29 cellular contexts compared by ENCODE assay signal in the genomic region with DNA sequence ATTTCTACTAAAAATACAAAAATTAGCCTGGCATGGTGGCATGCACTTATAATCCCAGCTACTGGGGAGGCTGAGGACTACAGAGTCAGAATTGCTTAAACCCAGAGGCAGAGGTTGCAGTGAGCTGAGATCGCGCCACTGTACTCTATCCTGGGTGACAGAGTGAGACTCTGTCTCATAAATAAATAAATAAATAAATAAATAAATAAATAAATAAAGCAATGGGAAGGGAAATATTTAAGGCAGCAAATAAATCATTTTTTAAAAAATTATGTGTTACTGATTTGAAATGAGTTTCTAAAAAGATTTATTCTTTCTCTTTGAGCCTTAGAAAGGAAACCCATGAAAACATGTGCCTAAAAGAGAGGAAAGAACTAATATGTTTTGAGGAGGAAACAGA.
"Had no signal": no experiment of that assay in that cellular context is flagged by ENCODE, and none has a peak within 500 bp of the region (broad histone marks: within the 10 kb centered on the region; RNA-seq: fewer than 3 reads in every experiment).

No MANE protein-coding gene starts in this region.

- H3K4me1 ChIP-seq: adrenal gland, body of pancreas, esophagus squamous epithelium, gastroesophageal sphincter had no signal

- H3K36me3 Mint-ChIP-seq: activated CD8-positive, alpha-beta memory T cell treated with anti-CD3 and anti-CD28 coated beads, Interleukin-2, amount 10 ng/mL, durations not matched to agents 7 days and 5 days; activated naive CD4-positive, alpha-beta T cell treated with anti-CD3 and anti-CD28 coated beads, Interleukin-2, amount 10 ng/mL, durations not matched to agents 7 days and 5 days had no signal

- H3K9me3 ChIP-seq: adrenal gland, body of pancreas, esophagus squamous epithelium, gastroesophageal sphincter had no signal

- H3K27ac Mint-ChIP-seq: activated CD4-positive, alpha-beta memory T cell treated with anti-CD3 and anti-CD28 coated beads for 36 hours; activated CD4-positive, alpha-beta T cell treated with anti-CD3 and anti-CD28 coated beads for 36 hours; activated CD4-positive, alpha-beta T cell treated with anti-CD3 and anti-CD28 coated beads, Interleukin-2, amount 10 ng/mL, durations not matched to agents 24 days and 14 days; activated CD8-positive, alpha-beta memory T cell treated with anti-CD3 and anti-CD28 coated beads, Interleukin-2, amount 10 ng/mL, durations not matched to agents 7 days and 5 days; activated CD8-positive, alpha-beta T cell treated with anti-CD3 and anti-CD28 coated beads, Interleukin-2, amount 10 ng/mL, durations not matched to agents 7 days and 5 days; activated naive CD4-positive, alpha-beta T cell treated with anti-CD3 and anti-CD28 coated beads, Interleukin-2, amount 10 ng/mL, durations not matched to agents 7 days and 5 days; activated naive CD4-positive, alpha-beta T cell treated with anti-CD3 and anti-CD28 coated beads, Interleukin-2, amount 50 U/mL, for 72 hours; activated T-helper 1 cell treated with anti-CD3 and anti-CD28 coated beads, Interleukin-12 subunit alpha, Interleukin-12 subunit beta, Interleukin-2, Interleukin-4 antibody, amounts not matched to agents 30 ng/mL and 10 ng/mL and 1 ng/mL, durations not matched to agents 14 hours and 24 hours and 36 hours; effector memory CD8-positive, alpha-beta T cell had no signal

- H3K27ac ChIP-seq: adrenal gland, body of pancreas, epithelial cell of prostate, esophagus squamous epithelium, gastroesophageal sphincter had no signal

- H3K27me3 Mint-ChIP-seq: activated CD4-positive, alpha-beta memory T cell treated with anti-CD3 and anti-CD28 coated beads for 36 hours; activated CD4-positive, alpha-beta T cell treated with anti-CD3 and anti-CD28 coated beads for 36 hours; activated CD4-positive, alpha-beta T cell treated with anti-CD3 and anti-CD28 coated beads, Interleukin-2, amount 10 ng/mL, durations not matched to agents 24 days and 14 days; activated naive CD4-positive, alpha-beta T cell treated with anti-CD3 and anti-CD28 coated beads, Interleukin-2, amount 10 ng/mL, durations not matched to agents 7 days and 5 days had no signal

- H3K4me1 Mint-ChIP-seq: activated CD8-positive, alpha-beta memory T cell treated with anti-CD3 and anti-CD28 coated beads, Interleukin-2, amount 10 ng/mL, durations not matched to agents 7 days and 5 days; activated naive CD4-positive, alpha-beta T cell treated with anti-CD3 and anti-CD28 coated beads, Interleukin-2, amount 10 ng/mL, durations not matched to agents 7 days and 5 days had no signal

- DNase-seq: activated CD4-positive, alpha-beta memory T cell treated with anti-CD3 and anti-CD28 coated beads for 36 hours; activated CD4-positive, alpha-beta T cell treated with anti-CD3 and anti-CD28 coated beads for 36 hours; activated CD4-positive, alpha-beta T cell treated with anti-CD3 and anti-CD28 coated beads, Interleukin-2, amount 10 ng/mL, durations not matched to agents 24 days and 14 days; activated CD4-positive, CD25-positive, alpha-beta regulatory T cell; activated CD4-positive, CD25-positive, alpha-beta regulatory T cell treated with anti-CD3 and anti-CD28 coated beads, Interleukin-2, amount 50 U/mL, for 72 hours; activated CD8-positive, alpha-beta memory T cell treated with anti-CD3 and anti-CD28 coated beads, Interleukin-2, amount 10 ng/mL, durations not matched to agents 7 days and 5 days; activated CD8-positive, alpha-beta memory T cell treated with anti-CD3 and anti-CD28 coated beads, Interleukin-2, amount 50 U/mL, for 4 hours; activated CD8-positive, alpha-beta T cell treated with anti-CD3 and anti-CD28 coated beads, Interleukin-2, amount 10 ng/mL, durations not matched to agents 7 days and 5 days; activated gamma-delta T cell; activated naive CD4-positive, alpha-beta T cell; activated naive CD4-positive, alpha-beta T cell treated with anti-CD3 and anti-CD28 coated beads, Interleukin-2, amount 10 ng/mL, durations not matched to agents 7 days and 5 days; activated T-cell treated with anti-CD3 and anti-CD28 coated beads, Interleukin-2, amount 50 U/mL, for 1 hour; activated T-cell treated with anti-CD3 and anti-CD28 coated beads, Interleukin-2, amount 50 U/mL, for 48 hours; adrenal gland; amygdala; aorta; body of pancreas; caudate nucleus; cortex of kidney; dermis blood vessel endothelial cell; effector CD4-positive, alpha-beta T cell; effector memory CD8-positive, alpha-beta T cell; esophagus squamous epithelium; head of caudate nucleus; T-helper 2 cell had no signal

- H3K36me3 ChIP-seq: adrenal gland, esophagus squamous epithelium, gastroesophageal sphincter had no signal

- H3K4me3 Mint-ChIP-seq: activated CD4-positive, alpha-beta memory T cell treated with anti-CD3 and anti-CD28 coated beads for 36 hours; activated CD4-positive, alpha-beta T cell treated with anti-CD3 and anti-CD28 coated beads for 36 hours; activated CD4-positive, alpha-beta T cell treated with anti-CD3 and anti-CD28 coated beads, Interleukin-2, amount 10 ng/mL, durations not matched to agents 24 days and 14 days; activated CD8-positive, alpha-beta memory T cell treated with anti-CD3 and anti-CD28 coated beads, Interleukin-2, amount 10 ng/mL, durations not matched to agents 7 days and 5 days; activated CD8-positive, alpha-beta T cell treated with anti-CD3 and anti-CD28 coated beads, Interleukin-2, amount 10 ng/mL, durations not matched to agents 7 days and 5 days; activated naive CD4-positive, alpha-beta T cell treated with anti-CD3 and anti-CD28 coated beads, Interleukin-2, amount 10 ng/mL, durations not matched to agents 7 days and 5 days; activated T-helper 1 cell treated with anti-CD3 and anti-CD28 coated beads, Interleukin-12 subunit alpha, Interleukin-12 subunit beta, Interleukin-2, Interleukin-4 antibody, amounts not matched to agents 30 ng/mL and 10 ng/mL and 1 ng/mL, durations not matched to agents 14 hours and 24 hours and 36 hours; effector memory CD8-positive, alpha-beta T cell had no signal

- H3K27me3 ChIP-seq: adrenal gland, body of pancreas, esophagus squamous epithelium, gastroesophageal sphincter had no signal

- H3K4me3 ChIP-seq: adrenal gland, body of pancreas, esophagus squamous epithelium, gastroesophageal sphincter had no signal

- ATAC-seq: activated CD4-positive, alpha-beta T cell treated with anti-CD3 and anti-CD28 coated beads for 36 hours; activated CD8-positive, alpha-beta memory T cell treated with anti-CD3 and anti-CD28 coated beads, Interleukin-2, amount 10 ng/mL, durations not matched to agents 7 days and 5 days; activated CD8-positive, alpha-beta T cell treated with anti-CD3 and anti-CD28 coated beads, Interleukin-2, amount 10 ng/mL, durations not matched to agents 7 days and 5 days; activated naive CD4-positive, alpha-beta T cell treated with anti-CD3 and anti-CD28 coated beads, Interleukin-2, amount 50 U/mL, for 72 hours; body of pancreas; effector memory CD8-positive, alpha-beta T cell; gastroesophageal sphincter had no signal
